ENCODE assay signal across 11 cellular contexts in the genomic region with DNA sequence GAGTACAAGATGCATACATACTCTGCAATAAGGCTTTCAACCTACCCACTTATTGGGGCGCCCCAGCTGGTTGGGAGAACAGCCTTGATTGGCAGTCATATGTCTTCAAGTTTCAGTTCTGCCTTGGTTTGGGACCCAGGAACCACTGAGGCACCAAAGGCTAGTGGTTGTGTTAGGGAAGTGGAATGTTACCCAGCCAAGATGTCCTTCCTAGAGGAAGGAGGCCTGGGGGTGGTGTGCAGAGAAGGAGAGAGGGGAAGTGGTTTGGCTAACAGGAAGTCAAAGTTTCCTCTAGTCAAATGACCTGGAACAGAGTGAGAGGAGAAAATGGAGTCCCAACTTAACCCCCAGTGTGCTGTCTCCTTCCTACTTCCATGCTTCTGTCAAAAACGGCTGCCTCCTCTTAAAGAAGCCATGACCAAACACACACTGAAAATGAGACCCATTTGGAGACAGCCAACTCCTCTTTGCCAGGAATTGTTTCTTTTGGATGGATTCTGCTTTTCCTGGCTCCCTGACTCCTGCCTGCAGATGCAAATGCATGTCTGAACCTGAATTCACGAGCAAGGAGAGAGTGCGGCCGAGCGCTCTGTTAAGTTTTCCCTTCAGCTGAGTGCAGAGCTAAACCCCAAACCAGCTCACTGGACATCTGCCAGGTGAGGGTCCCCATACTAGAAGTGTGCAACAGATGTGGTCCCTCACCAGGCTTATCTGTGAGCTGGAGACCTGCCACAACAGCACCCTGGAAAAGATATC. TPM values are rescaled to one million over a fixed set of nuclear protein-coding genes. Genes with fewer than 3 reads are reported as not detected.
DNase-seq lines count a peak whose midpoint lies in the region; ATAC-seq and TF ChIP-seq lines count a peak whose summit lies in the region.
"Had no signal": no experiment of that assay in that cellular context is flagged by ENCODE, and none has a peak within 500 bp of the region (broad histone marks: within the 10 kb centered on the region; RNA-seq: fewer than 3 reads in every experiment).

No MANE protein-coding gene starts in this region.

- no peak for DNase-seq in activated CD8-positive, alpha-beta T cell treated with anti-CD3 and anti-CD28 coated beads, Interleukin-2, amount 10 ng/mL, durations not matched to agents 7 days and 5 days
- DNase-seq in activated CD8-positive, alpha-beta T cell treated with anti-CD3 and anti-CD28 coated beads for 36 hours = no peak
- DNase-seq in NOMO-1 (lab: John Stamatoyannopoulos, UW; ENCODE audit: unreplicated experiment in 2 of 2) = peak; percentile 50 to 54
- peak; percentile 58 for DNase-seq in globus pallidus (ENCODE audit: low spot score)
- DNase-seq in thoracic aorta (ENCODE audit: low spot score) = peak; percentile 15
- no peak for DNase-seq in NCI-H526 (lab: John Stamatoyannopoulos, UW)
- no peak for DNase-seq in Caco-2
- no peak for DNase-seq in HEK293T (ENCODE audit: extremely low spot score)
- DNase-seq: H9, PC-9 had no signal

- no TSS peak for BruUV-seq in Caco-2 (replicated peaks; lab: Mats Ljungman, UMichigan)

- H3K9me3 Mint-ChIP-seq in activated CD8-positive, alpha-beta T cell treated with anti-CD3 and anti-CD28 coated beads, Interleukin-2, amount 10 ng/mL, durations not matched to agents 7 days and 5 days (ENCODE audit: insufficient read depth) = no peaks in the 10 kb centered on the region
- H3K9me3 Mint-ChIP-seq in activated CD8-positive, alpha-beta T cell treated with anti-CD3 and anti-CD28 coated beads for 36 hours = no peaks in the 10 kb centered on the region
- no peaks in the 10 kb centered on the region for H3K9me3 Mint-ChIP-seq in Caco-2 (ENCODE audit: unreplicated experiment)
- H3K9me3 Mint-ChIP-seq: H9, IgD-negative memory B cell had no signal

- POLR2A ChIA-PET in activated CD8-positive, alpha-beta T cell treated with anti-CD3 and anti-CD28 coated beads, Interleukin-2, amount 10 ng/mL, durations not matched to agents 7 days and 5 days (lab: Charles Lee) = interaction anchor here (0.6 kb wide), 1 partner anchor 164 kb away, joined by 3 read pairs; no protein-coding TSS in a partner anchor
- POLR2A ChIA-PET in activated CD8-positive, alpha-beta T cell treated with anti-CD3 and anti-CD28 coated beads for 36 hours (lab: Charles Lee) = no interaction called here
- POLR2A ChIA-PET in Caco-2 (lab: Charles Lee) (no interaction called here), HEK293T (lab: Yijun Ruan, JAX) (no interaction called here)

- H3K27ac Mint-ChIP-seq in activated CD8-positive, alpha-beta T cell treated with anti-CD3 and anti-CD28 coated beads, Interleukin-2, amount 10 ng/mL, durations not matched to agents 7 days and 5 days = peak overlapping the region; percentile 75
- no peak overlapping the region for H3K27ac Mint-ChIP-seq in activated CD8-positive, alpha-beta T cell treated with anti-CD3 and anti-CD28 coated beads for 36 hours
- no peak overlapping the region for H3K27ac Mint-ChIP-seq in Caco-2 (ENCODE audit: unreplicated experiment)

- no peaks in the 10 kb centered on the region for H3K27me3 Mint-ChIP-seq in activated CD8-positive, alpha-beta T cell treated with anti-CD3 and anti-CD28 coated beads, Interleukin-2, amount 10 ng/mL, durations not matched to agents 7 days and 5 days (ENCODE audit: low read depth)
- no peaks in the 10 kb centered on the region for H3K27me3 Mint-ChIP-seq in activated CD8-positive, alpha-beta T cell treated with anti-CD3 and anti-CD28 coated beads for 36 hours
- no peaks in the 10 kb centered on the region for H3K27me3 Mint-ChIP-seq in Caco-2 (ENCODE audit: insufficient read depth, unreplicated experiment)
- H3K27me3 Mint-ChIP-seq: IgD-negative memory B cell had no signal

- H3K27me3 ChIP-seq in thoracic aorta (replicated peaks; ENCODE audit: insufficient read depth) (no peaks in the 10 kb centered on the region), Caco-2 (replicated peaks; ENCODE audit: control insufficient read depth, insufficient read depth, low read length) (no peaks in the 10 kb centered on the region)

- CTCF ChIA-PET in activated CD8-positive, alpha-beta T cell treated with anti-CD3 and anti-CD28 coated beads, Interleukin-2, amount 10 ng/mL, durations not matched to agents 7 days and 5 days (lab: Charles Lee) = no interaction called here
- CTCF ChIA-PET in activated CD8-positive, alpha-beta T cell treated with anti-CD3 and anti-CD28 coated beads for 36 hours (lab: Charles Lee) = interaction anchor here (1.1 kb wide), 1 partner anchor 38 kb away, joined by 3 read pairs; no protein-coding TSS in a partner anchor
- CTCF ChIA-PET in Caco-2 (lab: Charles Lee) (no interaction called here), HEK293T (lab: Yijun Ruan, JAX) (no interaction called here)

- H3K27ac ChIP-seq in thoracic aorta = peak overlapping the region; percentile 70
- H3K27ac ChIP-seq: PC-9 had no signal

- intact Hi-C loops in activated CD8-positive, alpha-beta T cell treated with anti-CD3 and anti-CD28 coated beads for 36 hours (cut with micrococcal nuclease) = no loop called here
- intact Hi-C loops in Caco-2 (cut with micrococcal nuclease; ENCODE audit: unreplicated experiment) = no loop called here

- peak; percentile 33 for ATAC-seq in activated CD8-positive, alpha-beta T cell treated with anti-CD3 and anti-CD28 coated beads, Interleukin-2, amount 10 ng/mL, durations not matched to agents 7 days and 5 days
- no peak for ATAC-seq in activated CD8-positive, alpha-beta T cell treated with anti-CD3 and anti-CD28 coated beads for 36 hours
- peak; percentile 42 for ATAC-seq in thoracic aorta (ENCODE audit: insufficient number of reproducible peaks, low FRiP score, low read depth)

- no peak for TF ChIP-seq CTCF in activated CD8-positive, alpha-beta T cell treated with anti-CD3 and anti-CD28 coated beads for 36 hours (IDR thresholded peaks at IDR 0.05)
- no peak for TF ChIP-seq CTCF in thoracic aorta (IDR thresholded peaks at IDR 0.05)
- TF ChIP-seq CTCF in Caco-2 (IDR thresholded peaks at IDR 0.05; ENCODE audit: insufficient read depth in 1 of 2, low read depth in 1 of 2, low read length in 1 of 2, severe bottlenecking in 1 of 2, unreplicated experiment in 1 of 2) = no peak

- no peak overlapping the region for H3K4me3 Mint-ChIP-seq in activated CD8-positive, alpha-beta T cell treated with anti-CD3 and anti-CD28 coated beads, Interleukin-2, amount 10 ng/mL, durations not matched to agents 7 days and 5 days
- H3K4me3 Mint-ChIP-seq in activated CD8-positive, alpha-beta T cell treated with anti-CD3 and anti-CD28 coated beads for 36 hours = no peak overlapping the region
- no peak overlapping the region for H3K4me3 Mint-ChIP-seq in Caco-2 (ENCODE audit: unreplicated experiment)
- H3K4me3 Mint-ChIP-seq: H9 had no signal

- H3K36me3 Mint-ChIP-seq in activated CD8-positive, alpha-beta T cell treated with anti-CD3 and anti-CD28 coated beads, Interleukin-2, amount 10 ng/mL, durations not matched to agents 7 days and 5 days (ENCODE audit: low read depth) = no peaks in the 10 kb centered on the region
- no peaks in the 10 kb centered on the region for H3K36me3 Mint-ChIP-seq in activated CD8-positive, alpha-beta T cell treated with anti-CD3 and anti-CD28 coated beads for 36 hours (ENCODE audit: low read depth)
- no peaks in the 10 kb centered on the region for H3K36me3 Mint-ChIP-seq in Caco-2 (ENCODE audit: insufficient read depth, unreplicated experiment)
- H3K36me3 Mint-ChIP-seq: IgD-negative memory B cell had no signal

- H3K9me3 ChIP-seq in thoracic aorta (no peaks in the 10 kb centered on the region), Caco-2 (no peaks in the 10 kb centered on the region)

- H3K4me1 Mint-ChIP-seq in activated CD8-positive, alpha-beta T cell treated with anti-CD3 and anti-CD28 coated beads, Interleukin-2, amount 10 ng/mL, durations not matched to agents 7 days and 5 days (ENCODE audit: low read depth) = peaks cover 13% of the 10 kb centered on the region
- peaks cover 6% of the 10 kb centered on the region for H3K4me1 Mint-ChIP-seq in activated CD8-positive, alpha-beta T cell treated with anti-CD3 and anti-CD28 coated beads for 36 hours (ENCODE audit: low read depth)
- H3K4me1 Mint-ChIP-seq in Caco-2 (ENCODE audit: low read depth, unreplicated experiment) = peaks cover 16% of the 10 kb centered on the region

- H3K36me3 ChIP-seq in thoracic aorta (no peaks in the 10 kb centered on the region), Caco-2 (ENCODE audit: control insufficient read depth, insufficient read depth, low read length) (no peaks in the 10 kb centered on the region)

- H3K4me1 ChIP-seq in thoracic aorta (ENCODE audit: control insufficient read depth in 1 of 2, low read depth in 2 of 2) = peaks cover 15 to 30% of the 10 kb centered on the region in 2 donors
- H3K4me1 ChIP-seq in Caco-2 = peaks cover 14% of the 10 kb centered on the region

- H3K4me3 ChIP-seq in thoracic aorta (peak overlapping the region; percentile 60), Caco-2 (ENCODE audit: low read depth, low read length) (no peak overlapping the region)
- H3K4me3 ChIP-seq: PC-9 had no signal

TF ChIP-seq in HEK293T, 16 proteins besides CTCF, POLR2A, EP300 and RAD21:
- TF ChIP-seq L3MBTL2 (conservative IDR thresholded peaks at IDR 0.05) = no peak
- no peak for TF ChIP-seq HDGF (IDR thresholded peaks at IDR 0.05; ENCODE audit: borderline replicate concordance)
- TF ChIP-seq BHLHE40 (IDR thresholded peaks at IDR 0.05; ENCODE audit: borderline replicate concordance) = no peak
- TF ChIP-seq FOXA1 (IDR thresholded peaks at IDR 0.05) = no peak
- TF ChIP-seq LEF1 (IDR thresholded peaks at IDR 0.05; ENCODE audit: borderline replicate concordance) = no peak
- TF ChIP-seq FOXK2 (IDR thresholded peaks at IDR 0.05) = no peak
- no peak for TF ChIP-seq SP1 (IDR thresholded peaks at IDR 0.05)
- no peak for TF ChIP-seq PKNOX1 (IDR thresholded peaks at IDR 0.05)
- TF ChIP-seq ARNT (IDR thresholded peaks at IDR 0.05) = no peak

RNA-seq across cellular contexts. Expression of gene CD164, which starts 59.3 kb away (rescaled TPM):
- total RNA-seq in activated CD8-positive, alpha-beta T cell treated with anti-CD3 and anti-CD28 coated beads, Interleukin-2, amount 10 ng/mL, durations not matched to agents 7 days and 5 days = 100 to 1,000 TPM; 236 to 249 TPM
- 100 to 1,000 TPM; 144 to 146 TPM for total RNA-seq in activated CD8-positive, alpha-beta T cell treated with anti-CD3 and anti-CD28 coated beads for 36 hours
- total RNA-seq in thoracic aorta (100 to 1,000 TPM; 166 to 223 TPM), Caco-2 (2022) (224 and 228 TPM in 2 replicates)

Comparison
In these comparisons a context has a peak if more than half of its experiments do, and no peak if none do; other contexts are left out.
1. DNase-seq: peak in NOMO-1 (2 of 2), globus pallidus (single experiment) and thoracic aorta (single experiment); none in activated CD8-positive, alpha-beta T cell treated with anti-CD3 and anti-CD28 coated beads, Interleukin-2, amount 10 ng/mL, durations not matched to agents 7 days and 5 days (single experiment), activated CD8-positive, alpha-beta T cell treated with anti-CD3 and anti-CD28 coated beads for 36 hours (single experiment), NCI-H526 (0 of 2), Caco-2 (0 of 2) and HEK293T (single experiment).